Comparison of ENCODE assay signal across 21 cellular contexts in the genomic region with DNA sequence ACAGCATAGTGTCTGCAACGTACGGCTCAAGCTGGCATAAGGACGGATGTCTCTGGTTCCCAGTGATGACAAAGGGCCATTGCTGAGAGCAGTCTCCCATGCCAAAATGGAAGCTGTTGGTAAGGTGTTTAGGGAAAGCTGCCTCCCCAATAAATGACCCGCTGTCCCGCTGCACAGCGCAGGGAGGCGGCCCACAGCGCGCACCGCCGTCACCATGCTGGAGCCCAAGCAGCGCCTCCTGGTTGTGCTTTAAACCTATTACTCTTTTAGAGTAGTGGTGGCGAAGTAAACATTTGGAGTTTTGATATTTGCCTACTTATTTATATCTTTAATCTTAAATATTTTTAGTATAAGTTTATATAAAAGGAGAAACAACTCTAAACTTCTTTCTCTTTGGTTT.
DNase-seq lines count a peak whose midpoint lies in the region; ATAC-seq, FAIRE-seq and TF ChIP-seq lines count a peak whose summit lies in the region.
"Had no signal": no experiment of that assay in that cellular context is flagged by ENCODE, and none has a peak within 500 bp of the region (broad histone marks: within the 10 kb centered on the region; RNA-seq: fewer than 3 reads in every experiment).

No MANE protein-coding gene starts in this region.

- no peak overlapping the region for H2BK12ac ChIP-seq in neuronal stem cell (ENCODE audit: low read length)

- H4K8ac ChIP-seq in neuronal stem cell (ENCODE audit: low read depth, low read length) = no peak overlapping the region

- FAIRE-seq in K562 (lab: Jason Lieb, UNC) (no peak), GM12892 (lab: Jason Lieb, UNC) (no peak)
- FAIRE-seq: A549, D721Med, G401.6, GM12891, GM18507 had no signal

- H3K4me1 ChIP-seq in GM23338 (ENCODE audit: insufficient read depth) (no peaks in the 10 kb centered on the region), K562 (replicated peaks in 1 of 2; ENCODE audit: control insufficient read depth in 2 of 2, insufficient read depth in 2 of 2, low read length in 2 of 2) (no peaks in the 10 kb centered on the region; a peak in 1 of 5 replicates), neuronal stem cell (ENCODE audit: control insufficient read depth in 2 of 2, insufficient read depth in 1 of 2, low read depth in 1 of 2, low read length in 2 of 2) (no peaks in the 10 kb centered on the region)
- H3K4me1 ChIP-seq: A549; BLaER1 treated with 17β-estradiol and CSF1 and Interleukin-3, amounts not matched to agents 10 nM and 100 nM; Caco-2 had no signal

- H3K4me2 ChIP-seq in GM23338 (no peak overlapping the region), K562 (ENCODE audit: insufficient read depth, low read length) (no peak overlapping the region), neuronal stem cell (ENCODE audit: insufficient read depth, low read length, poor library complexity, severe bottlenecking) (no peak overlapping the region)
- H3K4me2 ChIP-seq: A549; BLaER1 treated with 17β-estradiol and CSF1 and Interleukin-3, amounts not matched to agents 10 nM and 100 nM had no signal

- no peak for ATAC-seq in GM23338
- peak; percentile 86 for ATAC-seq in K562
- ATAC-seq: A549; CD8-positive, alpha-beta T cell had no signal

- no peak overlapping the region for H2AK5ac ChIP-seq in neuronal stem cell (ENCODE audit: low read depth, low read length)

- H3K79me2 ChIP-seq in GM23338 (replicated peaks; ENCODE audit: insufficient read depth) (no peaks in the 10 kb centered on the region), K562 (ENCODE audit: control insufficient read depth, insufficient read depth, low read length) (no peaks in the 10 kb centered on the region)

- 33% methylated on average over 13 of the region's 13 CpGs for WGBS in K562 (ENCODE audit: insufficient coverage, low coverage, missing lambda C conversion rate)
- no CpG with 5 or more reads among the region's 13 CpGs for WGBS in neuronal stem cell (ENCODE audit: extremely low coverage in 2 of 2, insufficient read length in 2 of 2, insufficient replicate concordance in 1 of 2), 2 donors

- H4K20me1 ChIP-seq in GM23338 (replicated peaks; ENCODE audit: insufficient read depth) = no peaks in the 10 kb centered on the region
- no peaks in the 10 kb centered on the region for H4K20me1 ChIP-seq in K562 (replicated peaks; ENCODE audit: control insufficient read depth, insufficient read depth, low read length)
- H4K20me1 ChIP-seq: BLaER1 treated with 17β-estradiol and CSF1 and Interleukin-3, amounts not matched to agents 10 nM and 100 nM had no signal

- H3K27me3 Mint-ChIP-seq in GM23338 (ENCODE audit: insufficient read depth, low read depth, poor library complexity) = no peaks in the 10 kb centered on the region

- no peaks in the 10 kb centered on the region for H3K36me3 Mint-ChIP-seq in GM23338 (ENCODE audit: low read depth)
- H3K36me3 Mint-ChIP-seq: CD8-positive, alpha-beta T cell had no signal

- H2AFZ ChIP-seq in GM23338 = peak overlapping the region; percentile 86; the same call in 1 of the 2 replicates
- H2AFZ ChIP-seq in K562 (ENCODE audit: low read depth, low read length) = 0 out of 2 replicates have a peak overlapping the region, but pooled peaks have one; percentile 6
- no peak overlapping the region for H2AFZ ChIP-seq in neuronal stem cell (ENCODE audit: low read length)

- no peak for TF ChIP-seq POLR2A in K562 (conservative IDR thresholded peaks at IDR 0.05)
- TF ChIP-seq POLR2A in GM12892 (IDR thresholded peaks at IDR 0.05; ENCODE audit: low read depth, low read length) = no peak

- H3K27me3 ChIP-seq in GM23338 (ENCODE audit: insufficient read depth) = no peaks in the 10 kb centered on the region
- H3K27me3 ChIP-seq in K562 (ENCODE audit: control insufficient read depth in 2 of 2, insufficient read depth in 2 of 2, low read length in 2 of 2) = peaks cover 7 to 8% of the 10 kb centered on the region in 2 experiments; a peak in 4 of 5 replicates
- no peaks in the 10 kb centered on the region for H3K27me3 ChIP-seq in neuronal stem cell (ENCODE audit: control insufficient read depth in 3 of 3, insufficient read depth in 3 of 3, low read depth in 1 of 3, low read length in 3 of 3)
- H3K27me3 ChIP-seq: BLaER1 treated with 17β-estradiol and CSF1 and Interleukin-3, amounts not matched to agents 10 nM and 100 nM had no signal

- H3K18ac ChIP-seq in neuronal stem cell (ENCODE audit: low read length) = peak overlapping the region; percentile 11

- no peak overlapping the region for H3K4me3 ChIP-seq in GM23338
- no peak overlapping the region for H3K4me3 ChIP-seq in K562
- H3K4me3 ChIP-seq in neuronal stem cell (ENCODE audit: low read length in 2 of 2) = no peak overlapping the region
- H3K4me3 ChIP-seq: A549; BLaER1 treated with 17β-estradiol and CSF1 and Interleukin-3, amounts not matched to agents 10 nM and 100 nM had no signal

- 0 out of 2 replicates have a peak, but pooled peaks cover 3% of the 10 kb centered on the region for H3K9me2 ChIP-seq in GM23338 (ENCODE audit: insufficient read depth)

- POLR2A ChIA-PET in K562 (lab: Yijun Ruan, JAX) = interaction anchor here (0.7 to 0.9 kb wide), 2 partner anchors 10 to 463 kb away, joined by 3 to 4 read pairs; no protein-coding TSS in a partner anchor

- no peak overlapping the region for H3K23ac ChIP-seq in neuronal stem cell (ENCODE audit: low read depth, low read length, poor library complexity)

- H2BK5ac ChIP-seq in neuronal stem cell (ENCODE audit: low read length) = no peak overlapping the region

- H3K9ac ChIP-seq in K562 (ENCODE audit: insufficient read depth in 1 of 2, low read depth in 2 of 2, low read length in 2 of 2) = no peak overlapping the region
- no peak overlapping the region for H3K9ac ChIP-seq in neuronal stem cell (ENCODE audit: low read depth, low read length, poor library complexity)
- H3K9ac ChIP-seq: BLaER1 treated with 17β-estradiol and CSF1 and Interleukin-3, amounts not matched to agents 10 nM and 100 nM had no signal

- BruUV-seq in K562 (replicated peaks; lab: Mats Ljungman, UMichigan) = no TSS peak

- peak; percentile 21 to 31; a peak in 2 of 4 replicates for TF ChIP-seq RAD21 in K562 (CRISPR knock-in tag; conservative IDR thresholded peaks at IDR 0.05 in 1 of 2, IDR thresholded peaks at IDR 0.05 in 1 of 2)

- H2BK120ac ChIP-seq in neuronal stem cell (ENCODE audit: low read depth, low read length) = no peak overlapping the region

- H3K27ac ChIP-seq in GM23338 (ENCODE audit: low read depth) = no peak overlapping the region
- no peak overlapping the region for H3K27ac ChIP-seq in K562 (ENCODE audit: extremely low read depth, low read depth, low read length)
- H3K27ac ChIP-seq in neuronal stem cell (replicated peaks; ENCODE audit: low read length) = no peak overlapping the region
- no peak overlapping the region for H3K27ac ChIP-seq in substantia nigra (ENCODE audit: low read depth, low read length, poor library complexity, severe bottlenecking)
- H3K27ac ChIP-seq: 22Rv1; A549; BLaER1 treated with 17β-estradiol and CSF1 and Interleukin-3, amounts not matched to agents 10 nM and 100 nM; C4-2B had no signal

- no peak overlapping the region for H3K27ac Mint-ChIP-seq in GM23338
- H3K27ac Mint-ChIP-seq: B cell; CD4-positive, alpha-beta T cell; CD8-positive, alpha-beta T cell had no signal

- no peaks in the 10 kb centered on the region for H3K79me1 ChIP-seq in neuronal stem cell (ENCODE audit: low read depth, low read length)

- CTCF ChIA-PET in K562 (lab: Yijun Ruan, JAX; ENCODE audit: low intra/inter-chr PET ratio) = no interaction called here

- no peak overlapping the region for H4K91ac ChIP-seq in neuronal stem cell (ENCODE audit: low read depth, low read length, poor library complexity)

- no peak overlapping the region for H2BK15ac ChIP-seq in neuronal stem cell (ENCODE audit: low read length)

- H3K4me1 Mint-ChIP-seq in GM23338 = no peaks in the 10 kb centered on the region

- in situ Hi-C loops in K562 (cut with MboI) = no loop called here

- H3K9me3 Mint-ChIP-seq in GM23338 = no peaks in the 10 kb centered on the region
- H3K9me3 Mint-ChIP-seq: CD4-positive, alpha-beta T cell; CD8-positive, alpha-beta T cell had no signal

- no peaks in the 10 kb centered on the region for H3F3A ChIP-seq in GM23338 (replicated peaks; ENCODE audit: low read depth)

- H3K14ac ChIP-seq in neuronal stem cell (ENCODE audit: low read length) = no peak overlapping the region

- H3K9me1 ChIP-seq in K562 (ENCODE audit: control insufficient read depth, insufficient read depth, low read length) = no peaks in the 10 kb centered on the region

- DNase-seq in GM23338 (ENCODE audit: low spot score) (peak; percentile 28), K562 (ENCODE audit: extremely low read depth in 1 of 4, low spot score in 3 of 4) (peak in 1 of 4 experiments; percentile 6), neuronal stem cell (ENCODE audit: low spot score) (no peak), GM12892 (ENCODE audit: insufficient read length) (no peak), substantia nigra (lab: John Stamatoyannopoulos, UW) (no peak)
- DNase-seq: AML-193; Caco-2; Calu3; CD4-positive, alpha-beta T cell; CD8-positive, alpha-beta T cell; DMS79 treated with DMSO at 0.1 percent for 48 hours; GF-D8 had no signal

- no peak overlapping the region for H3K4ac ChIP-seq in neuronal stem cell (ENCODE audit: low read length)

- H3K4me3 Mint-ChIP-seq in GM23338 = no peak overlapping the region
- H3K4me3 Mint-ChIP-seq: B cell; CD4-positive, alpha-beta T cell; CD8-positive, alpha-beta T cell had no signal

- H3K9me3 ChIP-seq in K562 (replicated peaks; ENCODE audit: control insufficient read depth, insufficient read depth, low read depth, low read length) (no peaks in the 10 kb centered on the region; the same call in 1 of the 2 replicates), neuronal stem cell (replicated peaks in 1 of 2; ENCODE audit: control insufficient read depth in 2 of 2, insufficient read depth in 1 of 2, low read depth in 1 of 2, low read length in 2 of 2) (peaks cover 0 to 1% of the 10 kb centered on the region in 2 donors)
- H3K9me3 ChIP-seq: A549, Caco-2 had no signal

- TF ChIP-seq CTCF in GM23338 (conservative IDR thresholded peaks at IDR 0.05; ENCODE audit: low read depth in 2 of 2) (peak; percentile 21 to 45; a peak in 2 of 4 replicates), K562 (IDR thresholded peaks at IDR 0.05 in 2 of 3, conservative IDR thresholded peaks at IDR 0.05 in 1 of 3; ENCODE audit: insufficient read depth in 2 of 3, low read depth in 1 of 3, low read length in 3 of 3) (peak; percentile 36 to 68 (median 39); a peak in 5 of 6 replicates)

- no peaks in the 10 kb centered on the region for H3K36me3 ChIP-seq in GM23338 (ENCODE audit: insufficient read depth)
- no peaks in the 10 kb centered on the region for H3K36me3 ChIP-seq in K562 (ENCODE audit: control insufficient read depth, insufficient read depth, low read length)
- no peaks in the 10 kb centered on the region for H3K36me3 ChIP-seq in neuronal stem cell (replicated peaks in 1 of 2; ENCODE audit: control insufficient read depth in 2 of 2, insufficient read depth in 2 of 2, low read length in 2 of 2)
- H3K36me3 ChIP-seq: BLaER1 treated with 17β-estradiol and CSF1 and Interleukin-3, amounts not matched to agents 10 nM and 100 nM had no signal

- intact Hi-C loops in K562 (cut with micrococcal nuclease) = no loop called here

- no peak for TF ChIP-seq EP300 in K562 (IDR thresholded peaks at IDR 0.05; ENCODE audit: low read length)

TF ChIP-seq in GM23338, 12 proteins besides CTCF, POLR2A, EP300 and RAD21 (continues in another document):
- TF ChIP-seq ZNF331 (CRISPR knock-in tag; IDR thresholded peaks at IDR 0.05; ENCODE audit: low read depth) = no peak

TF ChIP-seq in K562, 482 proteins besides CTCF, POLR2A, EP300 and RAD21 (continues in another document):
- peak in 1 of 2 experiments; percentile 63; a peak in 1 of 4 replicates for TF ChIP-seq SRF (CRISPR knock-in tag; IDR thresholded peaks at IDR 0.05)
